Comparison of ENCODE assay signal across 11 cellular contexts in the genomic region with DNA sequence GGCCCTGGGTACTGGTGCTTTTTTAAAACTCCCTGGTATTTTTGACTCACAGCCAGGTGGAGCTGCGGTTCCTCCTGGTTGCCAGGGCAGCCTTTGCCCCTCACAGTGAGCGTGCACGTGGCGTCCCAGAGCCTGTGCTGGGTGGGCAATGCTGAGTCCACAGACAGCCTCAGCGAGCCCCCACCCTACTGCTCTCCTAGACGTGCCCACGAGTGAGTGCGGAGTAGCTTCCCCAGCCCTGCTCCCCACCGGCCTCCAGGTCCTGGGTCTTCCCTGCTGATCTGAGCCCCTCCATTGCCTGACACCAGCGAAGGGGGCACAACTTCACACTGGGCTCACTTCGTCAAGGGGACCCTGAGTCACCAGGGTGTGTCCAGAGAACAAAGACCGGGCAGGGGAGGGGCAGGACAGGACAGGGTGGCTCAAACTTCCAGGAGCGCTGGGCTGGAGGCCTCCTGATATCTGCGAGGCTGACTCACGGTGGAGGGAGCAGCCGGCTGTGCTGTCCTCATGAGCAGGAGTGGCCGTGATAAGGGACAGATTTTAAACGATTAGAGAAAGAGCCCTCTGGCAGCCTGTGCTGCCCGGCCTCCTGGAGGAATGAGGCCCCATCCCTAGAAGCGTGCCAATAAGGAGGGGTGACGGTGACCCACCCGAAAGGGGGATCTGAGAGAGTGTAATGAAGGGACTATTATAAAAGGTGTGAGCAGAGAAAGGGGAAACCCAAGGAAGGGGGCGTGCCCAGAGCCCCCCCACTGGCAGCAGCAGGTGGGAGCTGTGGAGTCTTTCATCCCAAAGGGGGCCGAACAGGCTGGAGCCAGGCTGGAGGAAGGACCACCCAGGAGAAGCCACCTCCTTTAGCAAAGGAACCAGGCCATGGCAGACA.
A peak's percentile ranks its signal among the peaks of the same experiment; 100 is the strongest.
DNase-seq lines count a peak whose midpoint lies in the region; ATAC-seq and TF ChIP-seq lines count a peak whose summit lies in the region.
"Had no signal": no experiment of that assay in that cellular context is flagged by ENCODE, and none has a peak within 500 bp of the region (broad histone marks: within the 10 kb centered on the region; RNA-seq: fewer than 3 reads in every experiment).

No MANE protein-coding gene starts in this region.

- WGBS in heart right ventricle, 2 donors = 52 to 60% methylated on average over 24 of the region's 24 CpGs
- 46% methylated on average over 18 to 24 of the region's 24 CpGs for WGBS in body of pancreas, 2 donors

- H3K36me3 ChIP-seq in heart right ventricle (no peaks in the 10 kb centered on the region), body of pancreas (replicated peaks in 1 of 2; ENCODE audit: insufficient read depth in 1 of 2, low read depth in 2 of 2) (no peaks in the 10 kb centered on the region)

- peaks cover 0 to 21% (median 0%) of the 10 kb centered on the region in 7 donors for H3K27me3 ChIP-seq in heart right ventricle
- no peaks in the 10 kb centered on the region for H3K27me3 ChIP-seq in body of pancreas

- H3K27ac ChIP-seq in heart right ventricle (peak overlapping the region in 1 of 10 donors; percentile 34), body of pancreas (peak overlapping the region in 3 of 4 donors; percentile 12 to 69 (median 67))

- H3K9me3 ChIP-seq in heart right ventricle (peaks cover 0 to 8% (median 0%) of the 10 kb centered on the region in 11 donors), body of pancreas (peaks cover 0 to 7% (median 0%) of the 10 kb centered on the region in 3 donors)

- H3K4me1 ChIP-seq in heart right ventricle (peaks cover 0 to 19% (median 7%) of the 10 kb centered on the region in 9 donors), body of pancreas (peaks cover 9% of the 10 kb centered on the region)

- H3K4me3 ChIP-seq in heart right ventricle (no peak overlapping the region), body of pancreas (no peak overlapping the region)

- TF ChIP-seq POLR2A in body of pancreas (IDR thresholded peaks at IDR 0.05) = no peak

- DNase-seq in heart right ventricle = peak in 1 of 2 donors; percentile 10
- DNase-seq in Right ventricle myocardium inferior (ENCODE audit: missing footprints) = no peak
- DNase-seq in body of pancreas = peak in 3 of 4 donors; percentile 33 to 41 (median 34)
- peak; percentile 50 for DNase-seq in left kidney (ENCODE audit: low read depth, low spot score)
- DNase-seq in NCI-H524 treated with DMSO at 0.1 percent for 48 hours (lab: John Stamatoyannopoulos, UW) = no peak
- DNase-seq in stimulated activated CD4-positive, alpha-beta T cell treated with anti-CD3 and anti-CD28 coated beads, Interleukin-1b, Interleukin-23, amount 100 ng/mL, for 48 hours = no peak
- DNase-seq in NCI-H510A (lab: John Stamatoyannopoulos, UW) = no peak
- DNase-seq: AML-193, NCI-H1417 had no signal

- intact Hi-C loops in heart right ventricle (cut with DNase I) = loop anchor here in 1 of 10 donors (10.0 kb wide), 1 partner anchor 126 kb away; a partner anchor contains a TSS
- intact Hi-C loops in Right ventricle myocardium inferior (cut with DNase I) = no loop called here
- intact Hi-C loops in body of pancreas (cut with DNase I) = no loop called here

- TF ChIP-seq CTCF in heart right ventricle (IDR thresholded peaks at IDR 0.05) (peak in 2 of 9 donors; percentile 20), body of pancreas (IDR thresholded peaks at IDR 0.05) (no peak)

- ATAC-seq in heart right ventricle (peak in 6 of 8 donors; percentile 23 to 60 (median 40)), Right ventricle myocardium inferior (no peak), body of pancreas (peak; percentile 53), GM21360 (IDR thresholded peaks at IDR 0.05; ENCODE audit: unreplicated experiment) (no peak)
- ATAC-seq: stimulated activated effector memory CD8-positive, alpha-beta T cell treated with anti-CD3 and anti-CD28 coated beads, Interleukin-12 subunit alpha, Interleukin-12 subunit beta, amount 100 ng/mL, for 72 hours had no signal

Comparison
In these comparisons a context has a peak if more than half of its experiments do, and no peak if none do; other contexts are left out.
1. ATAC-seq: peak in heart right ventricle (6 of 8) and body of pancreas (single experiment); none in Right ventricle myocardium inferior (single experiment) and GM21360 (single experiment).
2. DNase-seq: peak in body of pancreas (3 of 4) and left kidney (single experiment); none in Right ventricle myocardium inferior (single experiment), NCI-H524 treated with DMSO at 0.1 percent for 48 hours (single experiment), stimulated activated CD4-positive, alpha-beta T cell treated with anti-CD3 and anti-CD28 coated beads, Interleukin-1b, Interleukin-23, amount 100 ng/mL, for 48 hours (single experiment) and NCI-H510A (single experiment).